In genomic region chr10:80131499-80131901, GRCh38 we compare ENCODE assay signal across 17 cellular contexts. TPM values are rescaled to one million over a fixed set of nuclear protein-coding genes. Genes with fewer than 3 reads are reported as not detected.
DNase-seq lines count a peak whose midpoint lies in the region; ATAC-seq and TF ChIP-seq lines count a peak whose summit lies in the region.
"Had no signal": no experiment of that assay in that cellular context is flagged by ENCODE, and none has a peak within 500 bp of the region (broad histone marks: within the 10 kb centered on the region; RNA-seq: fewer than 3 reads in every experiment).

No MANE protein-coding gene starts in this region.

- WGBS in heart right ventricle, 2 donors: 75 to 83% methylated on average over 6 of the region's 6 CpGs

- H3K4me3 Mint-ChIP-seq in activated naive CD8-positive, alpha-beta T cell treated with anti-CD3 and anti-CD28 coated beads for 36 hours: no peak overlapping the region
- H3K4me3 Mint-ChIP-seq: activated CD4-positive, alpha-beta T cell treated with anti-CD3 and anti-CD28 coated beads, Interleukin-2, amount 10 ng/mL, durations not matched to agents 7 days and 5 days had no signal

- DNase-seq in cardiac septum (ENCODE audit: low spot score): peak; percentile 22
- DNase-seq in heart right ventricle: no peak
- peak; percentile 41 for DNase-seq in amniotic epithelial cell (ENCODE audit: low read depth)
- peak; percentile 22 for DNase-seq in kidney tubule cell (ENCODE audit: low spot score)
- DNase-seq in tibial artery: no peak
- DNase-seq in activated naive CD8-positive, alpha-beta T cell treated with anti-CD3 and anti-CD28 coated beads for 36 hours: no peak
- no peak for DNase-seq in Kasumi-1 (lab: John Stamatoyannopoulos, UW)
- DNase-seq in brain microvascular endothelial cell: no peak
- DNase-seq: activated CD4-positive, alpha-beta T cell treated with anti-CD3 and anti-CD28 coated beads, Interleukin-2, amount 10 ng/mL, durations not matched to agents 7 days and 5 days; C1 segment of cervical spinal cord; colonic mucosa; IMR-90; NCI-H187 treated with DMSO at 0.1 percent for 48 hours; NCI-H510A treated with DMSO at 0.1 percent for 48 hours; Right ventricle myocardium superior; spleen had no signal

- H3K36me3 Mint-ChIP-seq in activated naive CD8-positive, alpha-beta T cell treated with anti-CD3 and anti-CD28 coated beads for 36 hours: no peaks in the 10 kb centered on the region

- H3K27ac ChIP-seq in heart right ventricle (peak overlapping the region in 5 of 10 donors; percentile 31 to 93 (median 91)), tibial artery (peak overlapping the region; percentile 72 to 77), brain microvascular endothelial cell (no peak overlapping the region)
- H3K27ac ChIP-seq: colonic mucosa had no signal

- in situ Hi-C loops in brain microvascular endothelial cell (cut with HindIII; ENCODE audit: low pct_ligation_motif_present, low sequenced_read_pairs): no loop called here

- H3K9me3 ChIP-seq in heart right ventricle (no peaks in the 10 kb centered on the region), tibial artery (no peaks in the 10 kb centered on the region)
- H3K9me3 ChIP-seq: colonic mucosa, spleen, suprapubic skin had no signal

- TF ChIP-seq CTCF in heart right ventricle (IDR thresholded peaks at IDR 0.05) (no peak), tibial artery (IDR thresholded peaks at IDR 0.05) (no peak), brain microvascular endothelial cell (IDR thresholded peaks at IDR 0.05; ENCODE audit: low read depth, low read length, missing control alignments) (no peak)

- no peaks in the 10 kb centered on the region for H3K9me3 Mint-ChIP-seq in activated naive CD8-positive, alpha-beta T cell treated with anti-CD3 and anti-CD28 coated beads for 36 hours
- H3K9me3 Mint-ChIP-seq: activated CD4-positive, alpha-beta T cell treated with anti-CD3 and anti-CD28 coated beads, Interleukin-2, amount 10 ng/mL, durations not matched to agents 7 days and 5 days had no signal

- H3K4me1 Mint-ChIP-seq in activated naive CD8-positive, alpha-beta T cell treated with anti-CD3 and anti-CD28 coated beads for 36 hours: peaks cover 3% of the 10 kb centered on the region

- no peak overlapping the region for H3K27ac Mint-ChIP-seq in activated naive CD8-positive, alpha-beta T cell treated with anti-CD3 and anti-CD28 coated beads for 36 hours
- H3K27ac Mint-ChIP-seq: activated CD4-positive, alpha-beta T cell treated with anti-CD3 and anti-CD28 coated beads, Interleukin-2, amount 10 ng/mL, durations not matched to agents 7 days and 5 days had no signal

- peaks cover 0 to 50% (median 26%) of the 10 kb centered on the region in 9 donors for H3K4me1 ChIP-seq in heart right ventricle
- peaks cover 0 to 35% (median 20%) of the 10 kb centered on the region in 4 donors for H3K4me1 ChIP-seq in tibial artery
- H3K4me1 ChIP-seq: colonic mucosa had no signal

- H3K27me3 Mint-ChIP-seq in activated naive CD8-positive, alpha-beta T cell treated with anti-CD3 and anti-CD28 coated beads for 36 hours: peaks cover 40% of the 10 kb centered on the region

- H3K36me3 ChIP-seq in heart right ventricle (no peaks in the 10 kb centered on the region), tibial artery (no peaks in the 10 kb centered on the region), brain microvascular endothelial cell (replicated peaks) (no peaks in the 10 kb centered on the region)
- H3K36me3 ChIP-seq: colonic mucosa, spleen, suprapubic skin had no signal

- H3K27me3 ChIP-seq in heart right ventricle (peaks cover 0 to 33% (median 0%) of the 10 kb centered on the region in 7 donors), tibial artery (no peaks in the 10 kb centered on the region), brain microvascular endothelial cell (replicated peaks) (no peaks in the 10 kb centered on the region)

- intact Hi-C loops in cardiac septum (cut with DNase I) (loop anchor here (5.0 kb wide), 1 partner anchor 54 kb away; the partner anchor contains the start of gene TMEM254), heart right ventricle (cut with DNase I) (loop anchor here in 3 of 10 donors (5.0 kb wide), 3 partner anchors 54 to 74 kb away; partner anchors contain the start of gene TMEM254 (in 2 of the 3)), tibial artery (cut with DNase I; ENCODE audit: low total_unique reads) (no loop called here)

- no peak overlapping the region for H3K4me3 ChIP-seq in heart right ventricle
- no peak overlapping the region for H3K4me3 ChIP-seq in tibial artery
- no peak overlapping the region for H3K4me3 ChIP-seq in brain microvascular endothelial cell (ENCODE audit: low read depth, low read length)

- ATAC-seq in heart right ventricle: no peak

RNA-seq across cellular contexts. Expression of gene PLAC9, which starts 1.0 kb away (rescaled TPM):
- total RNA-seq in cardiac septum (30.4 TPM), heart right ventricle (10 to 100 TPM; 16.8 to 41.7 (median 26.8) TPM)
- 100 to 1,000 TPM in 1 of 2 donors, 10 to 100 TPM in 1; 63.7 to 129 TPM for polyA plus RNA-seq in heart right ventricle
- not detected for total RNA-seq in activated naive CD8-positive, alpha-beta T cell treated with anti-CD3 and anti-CD28 coated beads for 36 hours
- total RNA-seq: activated CD4-positive, alpha-beta T cell treated with anti-CD3 and anti-CD28 coated beads, Interleukin-2, amount 10 ng/mL, durations not matched to agents 7 days and 5 days had no signal

RNA-seq across cellular contexts. Expression of gene TMEM254, which starts 53.0 kb away (rescaled TPM):
- total RNA-seq in cardiac septum (7.1 TPM), heart right ventricle (10 to 100 TPM in 1 of 10 donors, 1 to 10 TPM in 9; 5.5 to 10.7 (median 8.3) TPM)
- 1 to 10 TPM; 6.4 to 6.9 TPM for polyA plus RNA-seq in heart right ventricle
- total RNA-seq in activated naive CD8-positive, alpha-beta T cell treated with anti-CD3 and anti-CD28 coated beads for 36 hours: 10 to 100 TPM; 11.1 to 14.7 TPM

Comparison
In these comparisons a context has a peak if more than half of its experiments do, and no peak if none do; other contexts are left out.
1. DNase-seq: peak in cardiac septum (single experiment), amniotic epithelial cell (single experiment) and kidney tubule cell (single experiment); none in heart right ventricle (0 of 2), tibial artery (0 of 2), activated naive CD8-positive, alpha-beta T cell treated with anti-CD3 and anti-CD28 coated beads for 36 hours (single experiment), Kasumi-1 (0 of 2) and brain microvascular endothelial cell (single experiment).
2. RNA of gene PLAC9, which starts 1.0 kb away (total RNA-seq): 30.4 TPM in cardiac septum (single experiment) and 16.8 to 41.7 TPM in heart right ventricle; not detected in activated naive CD8-positive, alpha-beta T cell treated with anti-CD3 and anti-CD28 coated beads for 36 hours; every median in the first group is over 10 times any median in the second.